ENCODE assay signal across 8 cellular contexts in the genomic region with DNA sequence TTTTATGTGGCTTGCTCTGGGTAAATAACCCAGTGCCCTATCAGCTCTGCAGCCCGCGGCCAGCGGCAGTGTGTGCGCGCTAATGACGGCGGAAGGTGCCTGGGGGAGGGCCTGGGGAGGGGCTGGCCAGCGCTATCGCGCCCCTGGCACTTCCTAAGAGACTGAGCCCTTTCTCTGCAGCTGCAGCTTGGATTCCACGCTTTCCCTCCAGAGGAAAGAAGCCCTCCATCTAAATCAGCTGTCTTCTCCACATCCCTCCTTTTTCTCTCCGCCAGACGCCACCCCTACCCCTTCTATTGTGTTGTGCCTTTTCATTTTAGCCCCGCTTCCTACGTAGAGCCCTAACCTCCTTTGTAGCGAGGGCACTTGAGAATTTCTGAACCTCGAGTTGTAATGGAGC. TPM values are rescaled to one million over a fixed set of nuclear protein-coding genes. Genes with fewer than 3 reads are reported as not detected.
A peak's percentile ranks its signal among the peaks of the same experiment; 100 is the strongest.
DNase-seq lines count a peak whose midpoint lies in the region; ATAC-seq lines count a peak whose summit lies in the region.

No MANE protein-coding gene starts in this region.

- H3K4me1 Mint-ChIP-seq in stimulated activated naive CD8-positive, alpha-beta T cell treated with anti-CD3 and anti-CD28 coated beads, Interleukin-15, Interleukin-2, amounts not matched to agents 100 ng/mL and 50 ng/mL, for 24 hours (ENCODE audit: low read depth): peaks cover 23% of the 10 kb centered on the region
- peaks cover 14% of the 10 kb centered on the region for H3K4me1 Mint-ChIP-seq in stimulated activated effector memory CD8-positive, alpha-beta T cell treated with anti-CD3 and anti-CD28 coated beads, Interleukin-12 subunit alpha, Interleukin-12 subunit beta, amount 100 ng/mL, for 72 hours
- peaks cover 12 to 18% (median 16%) of the 10 kb centered on the region in 3 donors for H3K4me1 Mint-ChIP-seq in CD8-positive, alpha-beta memory T cell

- peaks cover 48% of the 10 kb centered on the region for H3K27me3 Mint-ChIP-seq in stimulated activated naive CD8-positive, alpha-beta T cell treated with anti-CD3 and anti-CD28 coated beads, Interleukin-15, Interleukin-2, amounts not matched to agents 100 ng/mL and 50 ng/mL, for 24 hours
- H3K27me3 Mint-ChIP-seq in CD8-positive, alpha-beta memory T cell: peaks cover 29 to 36% of the 10 kb centered on the region in 2 donors

- intact Hi-C loops in right cardiac atrium (cut with DNase I): no loop called here

- 1% methylated on average over 17 of the region's 17 CpGs for WGBS in right cardiac atrium

- H3K36me3 ChIP-seq in CD8-positive, alpha-beta memory T cell (ENCODE audit: insufficient read depth, low read length): no peaks in the 10 kb centered on the region

- peak overlapping the region; percentile 69 for H3K4me3 ChIP-seq in right cardiac atrium (ENCODE audit: low read length)
- H3K4me3 ChIP-seq in CD8-positive, alpha-beta memory T cell (ENCODE audit: low read length): no peak overlapping the region

- POLR2A ChIA-PET in CD8-positive, alpha-beta memory T cell (lab: Charles Lee): no interaction called here

- no peaks in the 10 kb centered on the region for H3K9me3 ChIP-seq in right cardiac atrium (ENCODE audit: control insufficient read depth, low read length)
- no peaks in the 10 kb centered on the region for H3K9me3 ChIP-seq in CD8-positive, alpha-beta memory T cell (ENCODE audit: low read length)

- no peak for ATAC-seq in stimulated activated naive CD8-positive, alpha-beta T cell treated with anti-CD3 and anti-CD28 coated beads, Interleukin-15, Interleukin-2, amounts not matched to agents 100 U/mL and 50 U/mL, for 24 hours
- ATAC-seq in right cardiac atrium (peak in 1 of 2 donors; percentile 40), GM18858 (IDR thresholded peaks at IDR 0.05; ENCODE audit: unreplicated experiment) (no peak)
- no peak for ATAC-seq in stimulated activated effector memory CD8-positive, alpha-beta T cell treated with anti-CD3 and anti-CD28 coated beads, Interleukin-12 subunit alpha, Interleukin-12 subunit beta, amount 100 ng/mL, for 72 hours

- no peak overlapping the region for H3K27ac Mint-ChIP-seq in stimulated activated naive CD8-positive, alpha-beta T cell treated with anti-CD3 and anti-CD28 coated beads, Interleukin-15, Interleukin-2, amounts not matched to agents 100 ng/mL and 50 ng/mL, for 24 hours
- no peak overlapping the region for H3K27ac Mint-ChIP-seq in stimulated activated effector memory CD8-positive, alpha-beta T cell treated with anti-CD3 and anti-CD28 coated beads, Interleukin-12 subunit alpha, Interleukin-12 subunit beta, amount 100 ng/mL, for 72 hours
- no peak overlapping the region for H3K27ac Mint-ChIP-seq in CD8-positive, alpha-beta memory T cell

- H3K9me3 Mint-ChIP-seq in stimulated activated naive CD8-positive, alpha-beta T cell treated with anti-CD3 and anti-CD28 coated beads, Interleukin-15, Interleukin-2, amounts not matched to agents 100 ng/mL and 50 ng/mL, for 24 hours: no peaks in the 10 kb centered on the region
- H3K9me3 Mint-ChIP-seq in stimulated activated effector memory CD8-positive, alpha-beta T cell treated with anti-CD3 and anti-CD28 coated beads, Interleukin-12 subunit alpha, Interleukin-12 subunit beta, amount 100 ng/mL, for 72 hours: no peaks in the 10 kb centered on the region
- H3K9me3 Mint-ChIP-seq in CD8-positive, alpha-beta memory T cell: peaks cover 0 to 11% (median 3%) of the 10 kb centered on the region in 5 donors

- H3K4me3 Mint-ChIP-seq in stimulated activated naive CD8-positive, alpha-beta T cell treated with anti-CD3 and anti-CD28 coated beads, Interleukin-15, Interleukin-2, amounts not matched to agents 100 ng/mL and 50 ng/mL, for 24 hours: peak overlapping the region; percentile 85
- peak overlapping the region; percentile 67 for H3K4me3 Mint-ChIP-seq in stimulated activated effector memory CD8-positive, alpha-beta T cell treated with anti-CD3 and anti-CD28 coated beads, Interleukin-12 subunit alpha, Interleukin-12 subunit beta, amount 100 ng/mL, for 72 hours
- no peak overlapping the region for H3K4me3 Mint-ChIP-seq in CD8-positive, alpha-beta memory T cell

- H3K36me3 Mint-ChIP-seq in stimulated activated naive CD8-positive, alpha-beta T cell treated with anti-CD3 and anti-CD28 coated beads, Interleukin-15, Interleukin-2, amounts not matched to agents 100 ng/mL and 50 ng/mL, for 24 hours (ENCODE audit: low read depth): no peaks in the 10 kb centered on the region
- H3K36me3 Mint-ChIP-seq in stimulated activated effector memory CD8-positive, alpha-beta T cell treated with anti-CD3 and anti-CD28 coated beads, Interleukin-12 subunit alpha, Interleukin-12 subunit beta, amount 100 ng/mL, for 72 hours: no peaks in the 10 kb centered on the region
- no peaks in the 10 kb centered on the region for H3K36me3 Mint-ChIP-seq in CD8-positive, alpha-beta memory T cell

- no peak overlapping the region for H3K27ac ChIP-seq in right cardiac atrium (ENCODE audit: low read length)
- no peak overlapping the region for H3K27ac ChIP-seq in CD8-positive, alpha-beta memory T cell (ENCODE audit: low read depth, low read length)

- no peak for DNase-seq in stimulated activated naive CD8-positive, alpha-beta T cell treated with anti-CD3 and anti-CD28 coated beads, Interleukin-15, Interleukin-2, amounts not matched to agents 100 U/mL and 50 U/mL, for 24 hours
- DNase-seq in UCSD-AML1 (lab: John Stamatoyannopoulos, UW; ENCODE audit: unreplicated experiment): peak; percentile 84
- DNase-seq in right cardiac atrium: peak in 1 of 3 donors; percentile 50
- DNase-seq in stimulated activated effector memory CD8-positive, alpha-beta T cell treated with anti-CD3 and anti-CD28 coated beads, Interleukin-12 subunit alpha, Interleukin-12 subunit beta, amount 100 ng/mL, for 72 hours (ENCODE audit: low spot score in 2 of 2): no peak
- DNase-seq in activated CD8-positive, alpha-beta memory T cell treated with anti-CD3 and anti-CD28 coated beads for 24 hours: no peak
- no peak for DNase-seq in CD8-positive, alpha-beta memory T cell

- CTCF ChIA-PET in CD8-positive, alpha-beta memory T cell (lab: Charles Lee): no interaction called here

- no peaks in the 10 kb centered on the region for H3K27me3 ChIP-seq in right cardiac atrium (ENCODE audit: control insufficient read depth, insufficient read depth)
- H3K27me3 ChIP-seq in CD8-positive, alpha-beta memory T cell (ENCODE audit: insufficient read depth, low read length, poor library complexity, severe bottlenecking): peaks cover 13% of the 10 kb centered on the region

- peaks cover 8% of the 10 kb centered on the region for H3K4me1 ChIP-seq in right cardiac atrium (ENCODE audit: control insufficient read depth, insufficient read depth, low read length)
- no peaks in the 10 kb centered on the region for H3K4me1 ChIP-seq in CD8-positive, alpha-beta memory T cell (ENCODE audit: insufficient read depth, low read length)

RNA-seq across cellular contexts. Expression of a gene that starts 0.9 kb away (rescaled TPM):
- total RNA-seq in right cardiac atrium: 1 to 10 TPM in 1 of 4 donors, under 1 TPM in 3; 0.40 to 1.3 (median 0.70) TPM
- polyA plus RNA-seq in right cardiac atrium: 0.34 TPM
- not detected for total RNA-seq in CD8-positive, alpha-beta memory T cell
- polyA plus RNA-seq in CD8-positive, alpha-beta memory T cell: not detected

Comparison
In these comparisons a context has a peak if more than half of its experiments do, and no peak if none do; other contexts are left out.
1. H3K4me3 Mint-ChIP-seq: peak in stimulated activated naive CD8-positive, alpha-beta T cell treated with anti-CD3 and anti-CD28 coated beads, Interleukin-15, Interleukin-2, amounts not matched to agents 100 ng/mL and 50 ng/mL, for 24 hours (single experiment) and stimulated activated effector memory CD8-positive, alpha-beta T cell treated with anti-CD3 and anti-CD28 coated beads, Interleukin-12 subunit alpha, Interleukin-12 subunit beta, amount 100 ng/mL, for 72 hours (single experiment); none in CD8-positive, alpha-beta memory T cell (0 of 7).